In genomic region chr13:104961246-104961645, GRCh38 we compare ENCODE assay signal across 34 cellular contexts.
"Had no signal": no experiment of that assay in that cellular context is flagged by ENCODE, and none has a peak within 500 bp of the region (broad histone marks: within the 10 kb centered on the region; RNA-seq: fewer than 3 reads in every experiment).

No MANE protein-coding gene starts in this region.

- DNase-seq: Karpas-422, Kasumi-1, MG63, MM.1S, MV-4-11, NCI-H1048, NCI-H1092, NCI-H1092 treated with DMSO at 0.1 percent for 48 hours, NCI-H1105, NCI-H1105 treated with DMSO at 0.1 percent for 48 hours, NCI-H1417, NCI-H1417 treated with DMSO at 0.1 percent for 48 hours, NCI-H1436, NCI-H1436 treated with DMSO at 0.1 percent for 48 hours, NCI-H146, NCI-H1694, NCI-H1694 treated with DMSO at 0.1 percent for 48 hours, NCI-H187, NCI-H187 treated with DMSO at 0.1 percent for 48 hours, NCI-H1930, NCI-H2029, NCI-H2029 treated with DMSO at 0.1 percent for 48 hours, NCI-H2081, NCI-H2081 treated with DMSO at 0.1 percent for 48 hours, NCI-H2107, NCI-H2171, NCI-H2171 treated with DMSO at 0.1 percent for 48 hours, NCI-H2227 treated with DMSO at 0.1 percent for 48 hours, NCI-H226, NCI-H345, NCI-H446, NCI-H446 treated with DMSO at 0.1 percent for 48 hours, NCI-H510A, NCI-H510A treated with DMSO at 0.1 percent for 48 hours had no signal
